10 cellular contexts compared by ENCODE assay signal in genomic region chr11:20672575-20672974, GRCh38. TPM values are rescaled to one million over a fixed set of nuclear protein-coding genes. Genes with fewer than 3 reads are reported as not detected.
DNase-seq lines count a peak whose midpoint lies in the region; ATAC-seq and TF ChIP-seq lines count a peak whose summit lies in the region.
"Had no signal": no experiment of that assay in that cellular context is flagged by ENCODE, and none has a peak within 500 bp of the region (broad histone marks: within the 10 kb centered on the region; RNA-seq: fewer than 3 reads in every experiment).

No MANE protein-coding gene starts in this region.

- WGBS in heart right ventricle, 2 donors, result 6 to 10% methylated on average over 2 of the region's 2 CpGs

- peaks cover 10 to 95% (median 69%) of the 10 kb centered on the region in 7 donors for H3K27me3 ChIP-seq in heart right ventricle
- H3K27me3 ChIP-seq in upper lobe of right lung, result peaks cover 60% of the 10 kb centered on the region

- peaks cover 77% of the 10 kb centered on the region for H3K27me3 Mint-ChIP-seq in T-helper 17 cell

- no peak overlapping the region for H3K4me3 ChIP-seq in heart right ventricle
- H3K4me3 ChIP-seq in choroid plexus epithelial cell (ENCODE audit: low read depth, low read length), result no peak overlapping the region
- H3K4me3 ChIP-seq in upper lobe of right lung, result no peak overlapping the region
- H3K4me3 ChIP-seq: Peyer's patch had no signal

- no peaks in the 10 kb centered on the region for H3K36me3 ChIP-seq in heart right ventricle
- H3K36me3 ChIP-seq in upper lobe of right lung, result no peaks in the 10 kb centered on the region
- H3K36me3 ChIP-seq: Peyer's patch had no signal

- DNase-seq in heart right ventricle (no peak), left cardiac atrium (no peak), NCI-H2196 treated with DMSO at 0.1 percent for 48 hours (lab: John Stamatoyannopoulos, UW; ENCODE audit: unreplicated experiment) (peak; percentile 19), choroid plexus epithelial cell (ENCODE audit: low read depth) (peak; percentile 13), upper lobe of right lung (no peak), T-helper 17 cell (no peak)
- no peak for DNase-seq in activated CD8-positive, alpha-beta memory T cell treated with anti-CD3 and anti-CD28 coated beads, Interleukin-2, amount 50 U/mL, for 48 hours
- no peak for DNase-seq in activated effector memory CD4-positive, alpha-beta T cell treated with Interleukin-2 at 50 U/mL for 16 hours
- DNase-seq: activated T-cell treated with anti-CD3 and anti-CD28 coated beads, Interleukin-2, amount 50 U/mL, for 1 hour; Peyer's patch had no signal

- no peak overlapping the region for H3K27ac ChIP-seq in heart right ventricle
- H3K27ac ChIP-seq in upper lobe of right lung, result no peak overlapping the region
- H3K27ac ChIP-seq: Peyer's patch had no signal

- H3K27ac Mint-ChIP-seq in T-helper 17 cell, result no peak overlapping the region

- H3K4me1 ChIP-seq in heart right ventricle, result peaks cover 0 to 14% (median 5%) of the 10 kb centered on the region in 9 donors
- H3K4me1 ChIP-seq in upper lobe of right lung, result no peaks in the 10 kb centered on the region

- no peak for ATAC-seq in heart right ventricle
- no peak for ATAC-seq in left cardiac atrium
- no peak for ATAC-seq in upper lobe of right lung
- no peak for ATAC-seq in T-helper 17 cell

- TF ChIP-seq CTCF in heart right ventricle (IDR thresholded peaks at IDR 0.05), result peak in 6 of 9 donors; percentile 9 to 50 (median 30)
- peak; percentile 52 for TF ChIP-seq CTCF in choroid plexus epithelial cell (conservative IDR thresholded peaks at IDR 0.05; ENCODE audit: low read depth, low read length)
- peak; percentile 24 for TF ChIP-seq CTCF in upper lobe of right lung (IDR thresholded peaks at IDR 0.05)

- H3K4me1 Mint-ChIP-seq in T-helper 17 cell, result peaks cover 6% of the 10 kb centered on the region

- intact Hi-C loops in heart right ventricle (cut with DNase I), result no loop called here
- intact Hi-C loops in left cardiac atrium (cut with DNase I), result no loop called here
- intact Hi-C loops in upper lobe of right lung (cut with DNase I), result no loop called here

- no peaks in the 10 kb centered on the region for H3K9me3 ChIP-seq in heart right ventricle
- no peaks in the 10 kb centered on the region for H3K9me3 ChIP-seq in upper lobe of right lung
- H3K9me3 ChIP-seq in T-helper 17 cell (ENCODE audit: control insufficient read depth, low read length, poor library complexity, severe bottlenecking), result no peaks in the 10 kb centered on the region
- H3K9me3 ChIP-seq: Peyer's patch had no signal

- peaks cover 6% of the 10 kb centered on the region for H3K36me3 Mint-ChIP-seq in T-helper 17 cell (ENCODE audit: low read depth)

- H3K4me3 Mint-ChIP-seq in T-helper 17 cell, result no peak overlapping the region

RNA-seq across cellular contexts. Expression of gene NELL1, which starts 3.2 kb away (rescaled TPM):
- not detected for total RNA-seq in heart right ventricle
- not detected for polyA plus RNA-seq in heart right ventricle
- not detected for total RNA-seq in left cardiac atrium
- total RNA-seq in upper lobe of right lung, result not detected
- not detected for total RNA-seq in T-helper 17 cell
- total RNA-seq: Peyer's patch had no signal

Comparison
In these comparisons a context has a peak if more than half of its experiments do, and no peak if none do; other contexts are left out.
1. DNase-seq: peak in NCI-H2196 treated with DMSO at 0.1 percent for 48 hours (single experiment) and choroid plexus epithelial cell (single experiment); none in heart right ventricle (0 of 2), left cardiac atrium (single experiment), upper lobe of right lung (single experiment), activated CD8-positive, alpha-beta memory T cell treated with anti-CD3 and anti-CD28 coated beads, Interleukin-2, amount 50 U/mL, for 48 hours (single experiment), T-helper 17 cell (0 of 3) and activated effector memory CD4-positive, alpha-beta T cell treated with Interleukin-2 at 50 U/mL for 16 hours (single experiment).
2. Peak in every context shown above with its lines, with median percentiles within 50 percentile points of each other: CTCF ChIP-seq.